ENCODE assay signal across 4 cellular contexts in genomic region chr12:7169951-7170350, GRCh38. TPM values are rescaled to one million over a fixed set of nuclear protein-coding genes. Genes with fewer than 3 reads are reported as not detected.
"Had no signal": no experiment of that assay in that cellular context is flagged by ENCODE, and none has a peak within 500 bp of the region (broad histone marks: within the 10 kb centered on the region; RNA-seq: fewer than 3 reads in every experiment).

No MANE protein-coding gene starts in this region.

- DNase-seq: GDM1, GF-D8 had no signal

- ATAC-seq: GM12878 had no signal

- H3K4me3 ChIP-seq: GM12878 had no signal

RNA-seq across cellular contexts. Expression of gene RBP5, which starts 41.3 kb away (rescaled TPM):
- total RNA-seq: G401 had no signal
